8 cellular contexts compared by ENCODE assay signal in the genomic region with DNA sequence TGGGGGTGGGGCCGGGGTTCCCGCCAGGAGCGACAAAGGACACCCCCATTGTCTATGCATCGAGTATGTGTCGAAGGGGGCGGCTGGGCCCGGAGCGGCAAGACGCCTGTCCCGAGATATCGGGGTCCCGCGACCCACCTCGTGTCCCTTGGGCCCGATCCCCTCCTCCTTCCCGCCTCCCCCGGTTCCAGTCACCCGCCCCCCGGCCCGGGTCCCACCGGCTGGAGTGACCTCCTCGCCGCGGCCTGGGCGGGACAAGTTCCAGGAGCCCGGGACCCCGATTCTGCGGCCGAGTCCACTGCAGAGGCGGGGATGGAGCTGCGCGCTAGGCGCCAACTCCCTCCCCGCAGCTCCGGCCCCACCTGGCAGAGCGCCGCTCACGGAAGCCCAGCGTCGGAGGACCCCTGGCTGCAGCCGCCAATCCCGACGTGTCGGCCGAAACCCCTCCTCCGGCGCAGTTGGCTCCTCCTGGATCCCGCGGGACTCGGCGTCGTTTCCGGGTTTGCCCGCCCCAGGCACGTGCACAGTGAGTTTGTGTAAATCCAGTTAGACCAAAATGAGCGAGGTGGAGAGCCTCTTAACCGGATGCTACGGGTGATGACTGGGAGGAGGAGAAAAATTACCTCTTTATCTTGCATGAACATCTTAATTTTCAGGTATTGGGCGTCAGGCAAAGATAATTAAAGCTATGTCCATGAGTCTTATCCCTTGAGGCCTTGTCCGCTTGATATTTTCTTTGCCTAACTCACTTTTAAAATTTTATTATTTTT. TPM values are rescaled to one million over a fixed set of nuclear protein-coding genes. Genes with fewer than 3 reads are reported as not detected.
DNase-seq lines count a peak whose midpoint lies in the region; ATAC-seq and TF ChIP-seq lines count a peak whose summit lies in the region.

NMRAL1 (minus strand) TSS at position 434 of the 770 bp plus-strand sequence. CDS start 493 bp downstream, outside the sequence.

- H3K36me3 Mint-ChIP-seq in HFFc6 (ENCODE audit: low read depth): peaks cover 16% of the 10 kb centered on the region

- H3K27me3 Mint-ChIP-seq in HFFc6 (ENCODE audit: insufficient read depth): no peaks in the 10 kb centered on the region; the same call in none of the 2 replicates

- H3K4me1 Mint-ChIP-seq in HFFc6 (ENCODE audit: low read depth): peaks cover 25% of the 10 kb centered on the region

- H3K27ac Mint-ChIP-seq in HFFc6: peak within 1 kb of the TSS; percentile 84

- peaks cover 9% of the 10 kb centered on the region for H3K9me3 Mint-ChIP-seq in HFFc6

- peak; percentile 89 for DNase-seq in EH (ENCODE audit: low read depth)
- DNase-seq in HFFc6: peak; percentile 67
- DNase-seq in NCI-H2227 treated with DMSO at 0.1 percent for 48 hours (lab: John Stamatoyannopoulos, UW): peak; percentile 95
- DNase-seq in activated CD4-positive, CD25-positive, alpha-beta regulatory T cell treated with anti-CD3 and anti-CD28 coated beads, Interleukin-2, amount 50 U/mL, for 16 hours (ENCODE audit: low read depth, low spot score): peak; percentile 67
- DNase-seq in caudate nucleus (lab: John Stamatoyannopoulos, UW): peak in 59 of 61 donors; percentile 16 to 91 (median 66)
- peak; percentile 86 for DNase-seq in inferior parietal cortex (ENCODE audit: extremely low spot score)
- peak; percentile 77 to 90 for DNase-seq in stimulated activated CD4-positive, alpha-beta T cell treated with anti-CD3 and anti-CD28 coated beads, Interleukin-12 subunit alpha, Interleukin-12 subunit beta, amount 100 ng/mL, for 24 hours (ENCODE audit: low read depth in 2 of 2)

- H3K4me3 Mint-ChIP-seq in HFFc6: peak within 1 kb of the TSS; percentile 71

- TF ChIP-seq CTCF in HFFc6 (IDR thresholded peaks at IDR 0.05): no peak

- peak within 1 kb of the TSS; percentile 44 for H3K27ac ChIP-seq in caudate nucleus (ENCODE audit: low read depth, low read length)

- ATAC-seq in GM21360 (IDR thresholded peaks at IDR 0.05; ENCODE audit: unreplicated experiment): no peak

RNA-seq across cellular contexts. Expression of gene NMRAL1, which starts in this region (rescaled TPM):
- 10 to 100 TPM; 26.2 to 37.2 (median 33.7) TPM for total RNA-seq in HFFc6 (2021; fragmentation: NEBNext Ultra II Directional; extraction: Animal tissue kit (Norgen Biotek cat#: 25700))
